In the genomic region with DNA sequence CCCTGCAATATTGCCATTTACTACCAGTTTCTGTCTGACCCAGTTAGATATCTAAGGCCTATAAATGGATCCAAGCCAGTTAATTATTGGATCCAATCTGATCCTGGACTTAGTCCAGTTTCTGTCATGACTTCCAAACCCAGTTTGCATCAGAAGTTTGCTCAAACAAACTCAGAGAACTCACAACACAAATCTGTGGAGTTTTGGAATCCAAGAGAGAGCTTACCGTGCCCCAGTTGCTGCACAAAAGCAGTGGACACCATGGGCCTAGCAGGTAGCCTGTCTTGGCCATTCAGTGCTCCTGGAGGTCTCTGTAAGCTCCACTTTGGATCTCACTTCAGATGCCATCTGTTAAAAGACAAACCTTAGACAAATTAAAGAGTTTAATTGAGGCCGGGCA, we compare ENCODE assay signal across 2 cellular contexts.
TF ChIP-seq lines count a peak whose summit lies in the region.

No MANE protein-coding gene starts in this region.

TF ChIP-seq in liver, 16 proteins besides CTCF, POLR2A, EP300 and RAD21 (continued from another document):
- TF ChIP-seq RXRA (IDR thresholded peaks at IDR 0.05) (no peak), HNF4A (conservative IDR thresholded peaks at IDR 0.05) (peak; percentile 12 to 24), TAF1 (conservative IDR thresholded peaks at IDR 0.05) (no peak), FOXA2 (IDR thresholded peaks at IDR 0.05) (no peak)
- TF ChIP-seq, protein P1, sequence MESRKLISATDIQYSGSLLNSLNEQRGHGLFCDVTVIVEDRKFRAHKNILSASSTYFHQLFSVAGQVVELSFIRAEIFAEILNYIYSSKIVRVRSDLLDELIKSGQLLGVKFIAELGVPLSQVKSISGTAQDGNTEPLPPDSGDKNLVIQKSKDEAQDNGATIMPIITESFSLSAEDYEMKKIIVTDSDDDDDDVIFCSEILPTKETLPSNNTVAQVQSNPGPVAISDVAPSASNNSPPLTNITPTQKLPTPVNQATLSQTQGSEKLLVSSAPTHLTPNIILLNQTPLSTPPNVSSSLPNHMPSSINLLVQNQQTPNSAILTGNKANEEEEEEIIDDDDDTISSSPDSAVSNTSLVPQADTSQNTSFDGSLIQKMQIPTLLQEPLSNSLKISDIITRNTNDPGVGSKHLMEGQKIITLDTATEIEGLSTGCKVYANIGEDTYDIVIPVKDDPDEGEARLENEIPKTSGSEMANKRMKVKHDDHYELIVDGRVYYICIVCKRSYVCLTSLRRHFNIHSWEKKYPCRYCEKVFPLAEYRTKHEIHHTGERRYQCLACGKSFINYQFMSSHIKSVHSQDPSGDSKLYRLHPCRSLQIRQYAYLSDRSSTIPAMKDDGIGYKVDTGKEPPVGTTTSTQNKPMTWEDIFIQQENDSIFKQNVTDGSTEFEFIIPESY (IDR thresholded peaks at IDR 0.05), result no peak
- TF ChIP-seq, protein P2, sequence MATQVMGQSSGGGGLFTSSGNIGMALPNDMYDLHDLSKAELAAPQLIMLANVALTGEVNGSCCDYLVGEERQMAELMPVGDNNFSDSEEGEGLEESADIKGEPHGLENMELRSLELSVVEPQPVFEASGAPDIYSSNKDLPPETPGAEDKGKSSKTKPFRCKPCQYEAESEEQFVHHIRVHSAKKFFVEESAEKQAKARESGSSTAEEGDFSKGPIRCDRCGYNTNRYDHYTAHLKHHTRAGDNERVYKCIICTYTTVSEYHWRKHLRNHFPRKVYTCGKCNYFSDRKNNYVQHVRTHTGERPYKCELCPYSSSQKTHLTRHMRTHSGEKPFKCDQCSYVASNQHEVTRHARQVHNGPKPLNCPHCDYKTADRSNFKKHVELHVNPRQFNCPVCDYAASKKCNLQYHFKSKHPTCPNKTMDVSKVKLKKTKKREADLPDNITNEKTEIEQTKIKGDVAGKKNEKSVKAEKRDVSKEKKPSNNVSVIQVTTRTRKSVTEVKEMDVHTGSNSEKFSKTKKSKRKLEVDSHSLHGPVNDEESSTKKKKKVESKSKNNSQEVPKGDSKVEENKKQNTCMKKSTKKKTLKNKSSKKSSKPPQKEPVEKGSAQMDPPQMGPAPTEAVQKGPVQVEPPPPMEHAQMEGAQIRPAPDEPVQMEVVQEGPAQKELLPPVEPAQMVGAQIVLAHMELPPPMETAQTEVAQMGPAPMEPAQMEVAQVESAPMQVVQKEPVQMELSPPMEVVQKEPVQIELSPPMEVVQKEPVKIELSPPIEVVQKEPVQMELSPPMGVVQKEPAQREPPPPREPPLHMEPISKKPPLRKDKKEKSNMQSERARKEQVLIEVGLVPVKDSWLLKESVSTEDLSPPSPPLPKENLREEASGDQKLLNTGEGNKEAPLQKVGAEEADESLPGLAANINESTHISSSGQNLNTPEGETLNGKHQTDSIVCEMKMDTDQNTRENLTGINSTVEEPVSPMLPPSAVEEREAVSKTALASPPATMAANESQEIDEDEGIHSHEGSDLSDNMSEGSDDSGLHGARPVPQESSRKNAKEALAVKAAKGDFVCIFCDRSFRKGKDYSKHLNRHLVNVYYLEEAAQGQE (IDR thresholded peaks at IDR 0.05), result no peak
- TF ChIP-seq, protein P3, sequence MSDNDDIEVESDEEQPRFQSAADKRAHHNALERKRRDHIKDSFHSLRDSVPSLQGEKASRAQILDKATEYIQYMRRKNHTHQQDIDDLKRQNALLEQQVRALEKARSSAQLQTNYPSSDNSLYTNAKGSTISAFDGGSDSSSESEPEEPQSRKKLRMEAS (IDR thresholded peaks at IDR 0.05), result no peak

TF ChIP-seq in HepG2, 621 proteins besides CTCF, POLR2A, EP300 and RAD21 (continued from another document):
- TF ChIP-seq SATB2 (CRISPR knock-in tag; IDR thresholded peaks at IDR 0.05) (no peak), MTA3 (CRISPR knock-in tag; IDR thresholded peaks at IDR 0.05) (no peak), ZNF143 (CRISPR knock-in tag; IDR thresholded peaks at IDR 0.05) (no peak), HDAC2 (CRISPR knock-in tag; IDR thresholded peaks at IDR 0.05) (no peak), ZNF205 (CRISPR knock-in tag; IDR thresholded peaks at IDR 0.05) (no peak)
